In genomic region chr2:46610014-46610413, GRCh38 we compare ENCODE assay signal across 8 cellular contexts.
"Had no signal": no experiment of that assay in that cellular context is flagged by ENCODE, and none has a peak within 500 bp of the region (broad histone marks: within the 10 kb centered on the region; RNA-seq: fewer than 3 reads in every experiment).

No MANE protein-coding gene starts in this region.

- H3K4me2 ChIP-seq: GM23338 had no signal

- H3K9me3 Mint-ChIP-seq: GM23338, H9 had no signal

- FAIRE-seq: H1, H54, HTR-8/SVneo had no signal

- H3K4me3 Mint-ChIP-seq: GM23338, H9 had no signal

- H3K4me3 ChIP-seq: GM23338 had no signal

- DNase-seq: H9, HCEC 1CT, IMR-90, KBM-7 had no signal

- H2AFZ ChIP-seq: GM23338 had no signal

- H3K27ac Mint-ChIP-seq: GM23338, H9 had no signal

- ATAC-seq: GM23338 had no signal
